ENCODE assay signal across 8 cellular contexts in the genomic region with DNA sequence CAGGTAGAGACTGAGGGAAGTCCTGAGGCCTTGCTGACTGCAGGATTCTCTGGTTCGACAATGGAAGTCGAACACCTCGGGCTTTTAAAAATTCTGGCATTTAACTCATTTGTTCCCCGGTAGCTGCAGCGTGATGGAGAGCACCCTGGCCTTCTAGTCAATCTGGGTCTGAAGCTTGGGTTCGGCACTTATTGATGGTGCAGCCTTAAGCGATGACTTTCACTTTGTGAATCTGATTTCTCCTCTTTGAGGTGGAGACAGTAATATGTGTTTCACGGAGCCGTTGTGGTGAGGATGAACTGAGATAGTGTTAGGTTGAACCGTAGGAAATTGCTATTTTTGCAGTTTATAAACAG. TPM values are rescaled to one million over a fixed set of nuclear protein-coding genes. Genes with fewer than 3 reads are reported as not detected.
DNase-seq lines count a peak whose midpoint lies in the region; ATAC-seq, FAIRE-seq and TF ChIP-seq lines count a peak whose summit lies in the region.

No MANE protein-coding gene starts in this region.

- no peaks in the 10 kb centered on the region for H3K9me3 ChIP-seq in liver (ENCODE audit: control insufficient read depth in 4 of 4, low read length in 3 of 4)
- H3K9me3 ChIP-seq in HepG2 (ENCODE audit: low read length), result no peaks in the 10 kb centered on the region
- H3K9me3 ChIP-seq in body of pancreas, result no peaks in the 10 kb centered on the region
- no peaks in the 10 kb centered on the region for H3K9me3 ChIP-seq in mesodermal cell (ENCODE audit: control insufficient read depth, low read length)
- no peaks in the 10 kb centered on the region for H3K9me3 ChIP-seq in vagina

- POLR2A ChIA-PET in HepG2 (lab: Yijun Ruan, JAX), result no interaction called here

- no peak for ATAC-seq in HepG2
- ATAC-seq in body of pancreas, result no peak

- H3K4me2 ChIP-seq in HepG2 (ENCODE audit: low read depth, low read length), result no peak overlapping the region

- H3K27me3 ChIP-seq in liver (ENCODE audit: control insufficient read depth in 4 of 4, insufficient read depth in 4 of 4, low read length in 3 of 4) (no peaks in the 10 kb centered on the region), HepG2 (ENCODE audit: control insufficient read depth in 1 of 2, insufficient read depth in 2 of 2, low read length in 2 of 2) (peaks cover 0 to 2% of the 10 kb centered on the region in 2 experiments; a peak in 2 of 5 replicates), body of pancreas (no peaks in the 10 kb centered on the region), vagina (no peaks in the 10 kb centered on the region)

- H3K36me3 ChIP-seq in liver (ENCODE audit: control insufficient read depth in 4 of 4, insufficient read depth in 3 of 4, low read depth in 1 of 4, low read length in 3 of 4) (no peaks in the 10 kb centered on the region), HepG2 (replicated peaks in 1 of 2; ENCODE audit: control insufficient read depth in 1 of 2, insufficient read depth in 2 of 2, low read length in 2 of 2) (no peaks in the 10 kb centered on the region), body of pancreas (replicated peaks in 1 of 2; ENCODE audit: insufficient read depth in 1 of 2, low read depth in 2 of 2) (no peaks in the 10 kb centered on the region), mesodermal cell (ENCODE audit: control insufficient read depth, insufficient read depth, low read length) (peaks cover 27% of the 10 kb centered on the region), vagina (peaks cover 0 to 3% of the 10 kb centered on the region in 2 donors)

- H3K9ac ChIP-seq in liver (ENCODE audit: low read depth in 1 of 2, low read length in 2 of 2), result peak overlapping the region in 1 of 2 donors; percentile 6
- H3K9ac ChIP-seq in HepG2 (ENCODE audit: insufficient read depth, low read depth, low read length), result no peak overlapping the region

- peaks cover 0 to 9% (median 3%) of the 10 kb centered on the region in 4 donors for H3K4me1 ChIP-seq in liver (ENCODE audit: control insufficient read depth in 4 of 4, insufficient read depth in 4 of 4, low read length in 3 of 4)
- H3K4me1 ChIP-seq in HepG2 (ENCODE audit: insufficient read depth, low read length), result no peaks in the 10 kb centered on the region
- H3K4me1 ChIP-seq in body of pancreas, result peaks cover 22% of the 10 kb centered on the region
- peaks cover 4% of the 10 kb centered on the region for H3K4me1 ChIP-seq in mesodermal cell (ENCODE audit: control insufficient read depth, insufficient read depth, low read length, poor library complexity, severe bottlenecking)
- H3K4me1 ChIP-seq in vagina, result peaks cover 39% of the 10 kb centered on the region

- BruUV-seq in HepG2 (replicated peaks; lab: Mats Ljungman, UMichigan), result no TSS peak

- no peak for TF ChIP-seq EP300 in HepG2 (IDR thresholded peaks at IDR 0.05; ENCODE audit: low read depth in 2 of 2, low read length in 2 of 2)
- no peak for TF ChIP-seq EP300 in HepG2 (CRISPR knock-in tag; IDR thresholded peaks at IDR 0.05; ENCODE audit: borderline replicate concordance)

- TF ChIP-seq POLR2A in HepG2 (IDR thresholded peaks at IDR 0.05; ENCODE audit: insufficient read depth in 1 of 2, low read depth in 2 of 2, low read length in 2 of 2) (no peak), body of pancreas (IDR thresholded peaks at IDR 0.05) (no peak), vagina (IDR thresholded peaks at IDR 0.05) (no peak)

- in situ Hi-C loops in HepG2 (cut with HindIII; ENCODE audit: extremely low pct_ligation_motif_present, low pct_unique_long_range_greater_than_20kb), result no loop called here

- DNase-seq in HepG2 (ENCODE audit: low spot score), result no peak
- no peak for DNase-seq in body of pancreas
- DNase-seq in vagina (ENCODE audit: extremely low spot score in 2 of 2), result no peak
- no peak for DNase-seq in NCI-H524 treated with DMSO at 0.1 percent for 48 hours (lab: John Stamatoyannopoulos, UW)
- DNase-seq in NCI-H2107 (lab: John Stamatoyannopoulos, UW), result no peak
- no peak for DNase-seq in NCI-H446 treated with DMSO at 0.1 percent for 48 hours (lab: John Stamatoyannopoulos, UW)

- TF ChIP-seq CTCF in liver (IDR thresholded peaks at IDR 0.05; ENCODE audit: low read depth, low read length, missing input control) (no peak), HepG2 (CRISPR knock-in tag; IDR thresholded peaks at IDR 0.05) (no peak), body of pancreas (IDR thresholded peaks at IDR 0.05) (no peak), vagina (IDR thresholded peaks at IDR 0.05) (peak in 1 of 3 experiments; percentile 6)

- 57% methylated on average over 10 of the region's 10 CpGs for WGBS in liver
- 68% methylated on average over 10 of the region's 10 CpGs for WGBS in HepG2 (ENCODE audit: low lambda C conversion rate)
- 34 to 38% methylated on average over 9 to 10 of the region's 10 CpGs for WGBS in body of pancreas, 2 donors
- 44 to 47% methylated on average over 6 to 7 of the region's 10 CpGs for WGBS in mesodermal cell (ENCODE audit: insufficient coverage in 2 of 2), 2 experiments

- H2AFZ ChIP-seq in HepG2 (ENCODE audit: low read length), result no peak overlapping the region

- H4K20me1 ChIP-seq in HepG2 (ENCODE audit: insufficient read depth, low read length), result no peaks in the 10 kb centered on the region

- H3K79me2 ChIP-seq in HepG2 (ENCODE audit: insufficient read depth, low read length), result no peaks in the 10 kb centered on the region

- intact Hi-C loops in HepG2 (cut with micrococcal nuclease; ENCODE audit: unreplicated experiment), result no loop called here
- intact Hi-C loops in body of pancreas (cut with DNase I), result no loop called here
- intact Hi-C loops in vagina (cut with DNase I), result loop anchor here (5.0 to 10.0 kb wide), 2 partner anchors 41 to 68 kb away; a partner anchor contains a TSS

- H3K27ac ChIP-seq in liver (ENCODE audit: low read depth in 1 of 2, low read length in 2 of 2) (peak overlapping the region in 1 of 2 donors; percentile 50), HepG2 (ENCODE audit: extremely low read length, insufficient read depth, low read length) (no peak overlapping the region), body of pancreas (peak overlapping the region in 3 of 4 donors; percentile 69 to 87 (median 76)), mesodermal cell (ENCODE audit: low read depth, low read length, severe bottlenecking) (no peak overlapping the region), vagina (peak overlapping the region; percentile 73)

- CTCF ChIA-PET in HepG2 (lab: Yijun Ruan, JAX; ENCODE audit: low intra/inter-chr PET ratio, low total read pairs), result no interaction called here

- H3K4me3 ChIP-seq in liver (ENCODE audit: low read depth in 1 of 3, low read length in 3 of 3) (peak overlapping the region; percentile 47 to 64 (median 55)), HepG2 (replicated peaks in 1 of 3; ENCODE audit: insufficient read depth in 1 of 3, low read depth in 2 of 3, low read length in 3 of 3) (no peak overlapping the region), body of pancreas (peak overlapping the region in 1 of 2 donors; percentile 15), mesodermal cell (ENCODE audit: extremely low read depth, insufficient read depth, low read length, poor library complexity, severe bottlenecking) (peak overlapping the region; percentile 85), vagina (peak overlapping the region; percentile 84 to 86)

- no peak for TF ChIP-seq RAD21 in liver (IDR thresholded peaks at IDR 0.05)
- no peak for TF ChIP-seq RAD21 in HepG2 (CRISPR knock-in tag; IDR thresholded peaks at IDR 0.05)

- FAIRE-seq in HepG2 (lab: Jason Lieb, UNC), result no peak

RNA-seq across cellular contexts. Expression of a gene that starts 0.6 kb away (rescaled TPM):
- total RNA-seq in liver (1 to 10 TPM; 4.3 to 10.0 TPM), HepG2 (2016; rRNA removed; fragmentation: Illumina TruSeq; extraction: Trizol) (0.22 TPM in 1 of 2 replicates, not detected in the other), body of pancreas (10 to 100 TPM; 48.3 to 64.9 TPM), vagina (62.6 TPM)
- polyA plus RNA-seq in liver (10 to 100 TPM in 1 of 2 donors, 1 to 10 TPM in 1; 8.7 to 15.3 TPM), HepG2 (2011; rRNA removed) (0.87 and 1.3 TPM in 2 replicates)
- not detected in 2 replicates for total RNA-seq in HepG2 (2016; cell fraction: cytosol; rRNA removed; fragmentation: Illumina TruSeq; extraction: Trizol; ENCODE audit: low read depth)
- not detected in 2 replicates for total RNA-seq in HepG2 (2016; cell fraction: insoluble cytoplasmic fraction; rRNA removed; fragmentation: Illumina TruSeq; extraction: Trizol)
- not detected in 2 replicates for total RNA-seq in HepG2 (2016; cell fraction: membrane; rRNA removed; fragmentation: Illumina TruSeq; extraction: Trizol)
- not detected in 2 replicates for total RNA-seq in HepG2 (2016; cell fraction: nucleus; rRNA removed; fragmentation: Illumina TruSeq; extraction: Trizol)
- 0.07 and 0.36 TPM in 2 replicates for polyA plus RNA-seq in HepG2 (2011; cell fraction: cytosol; rRNA removed)
- polyA plus RNA-seq in HepG2 (2011; cell fraction: nucleus; rRNA removed), result 4.2 and 4.3 TPM in 2 replicates
- 1.0 and 1.3 TPM in 2 replicates for polyA plus RNA-seq in HepG2 (2012)
- not detected in 2 replicates for polyA plus RNA-seq in HepG2 (2016; cell fraction: cytosol; fragmentation: Illumina TruSeq; extraction: Trizol; ENCODE audit: low read depth)
- not detected in 2 replicates for polyA plus RNA-seq in HepG2 (2016; cell fraction: insoluble cytoplasmic fraction; fragmentation: Illumina TruSeq; extraction: Trizol; ENCODE audit: low read depth)
- 0.77 TPM in 1 of 2 replicates, not detected in the other for polyA plus RNA-seq in HepG2 (2016; cell fraction: membrane; fragmentation: Illumina TruSeq; extraction: Trizol; ENCODE audit: low read depth)
- polyA plus RNA-seq in HepG2 (2016; cell fraction: nucleus; fragmentation: Illumina TruSeq; extraction: Trizol; ENCODE audit: insufficient read depth, low read depth), result 2.2 and 2.5 TPM in 2 replicates
- 0.78 and 129 TPM in 2 replicates for polyA minus RNA-seq in HepG2 (2011; rRNA and poly(A)+ RNA removed; ENCODE audit: low replicate concordance)
- polyA minus RNA-seq in HepG2 (2011; cell fraction: cytosol; rRNA and poly(A)+ RNA removed), result 1.7 and 1.9 TPM in 2 replicates
- polyA minus RNA-seq in HepG2 (2011; cell fraction: nucleus; rRNA and poly(A)+ RNA removed), result 1.9 and 2.3 TPM in 2 replicates
- polyA plus RNA-seq in mesodermal cell (2013, experiment 1 of 2), result 39.9 TPM
- polyA plus RNA-seq in mesodermal cell (2013, experiment 2 of 2), result 34.5 TPM

RNA-seq across cellular contexts. Expression of a gene that starts 42.0 kb away (rescaled TPM):
- total RNA-seq in liver (10 to 100 TPM; 30.5 to 61.2 TPM), HepG2 (2016; rRNA removed; fragmentation: Illumina TruSeq; extraction: Trizol) (488 and 574 TPM in 2 replicates), body of pancreas (100 to 1,000 TPM in 1 of 2 donors, 10 to 100 TPM in 1; 96.9 to 105 TPM), vagina (484 TPM)
- polyA plus RNA-seq in liver (10 to 100 TPM; 12.9 to 28.9 TPM), HepG2 (2011; rRNA removed) (766 and 780 TPM in 2 replicates)
- 56.7 and 63.3 TPM in 2 replicates for total RNA-seq in HepG2 (2016; cell fraction: cytosol; rRNA removed; fragmentation: Illumina TruSeq; extraction: Trizol; ENCODE audit: low read depth)
- total RNA-seq in HepG2 (2016; cell fraction: insoluble cytoplasmic fraction; rRNA removed; fragmentation: Illumina TruSeq; extraction: Trizol), result 500 and 538 TPM in 2 replicates
- 102 TPM in 2 replicates for total RNA-seq in HepG2 (2016; cell fraction: membrane; rRNA removed; fragmentation: Illumina TruSeq; extraction: Trizol)
- 265 and 278 TPM in 2 replicates for total RNA-seq in HepG2 (2016; cell fraction: nucleus; rRNA removed; fragmentation: Illumina TruSeq; extraction: Trizol)
- polyA plus RNA-seq in HepG2 (2011; cell fraction: cytosol; rRNA removed), result 619 and 801 TPM in 2 replicates
- polyA plus RNA-seq in HepG2 (2011; cell fraction: nucleus; rRNA removed), result 586 and 619 TPM in 2 replicates
- 811 and 958 TPM in 2 replicates for polyA plus RNA-seq in HepG2 (2012)
- 52.1 and 54.7 TPM in 2 replicates for polyA plus RNA-seq in HepG2 (2016; cell fraction: cytosol; fragmentation: Illumina TruSeq; extraction: Trizol; ENCODE audit: low read depth)
- 373 and 468 TPM in 2 replicates for polyA plus RNA-seq in HepG2 (2016; cell fraction: insoluble cytoplasmic fraction; fragmentation: Illumina TruSeq; extraction: Trizol; ENCODE audit: low read depth)
- 77.8 and 83.1 TPM in 2 replicates for polyA plus RNA-seq in HepG2 (2016; cell fraction: membrane; fragmentation: Illumina TruSeq; extraction: Trizol; ENCODE audit: low read depth)
- 330 and 335 TPM in 2 replicates for polyA plus RNA-seq in HepG2 (2016; cell fraction: nucleus; fragmentation: Illumina TruSeq; extraction: Trizol; ENCODE audit: insufficient read depth, low read depth)
- 1,889 and 3,533 TPM in 2 replicates for polyA minus RNA-seq in HepG2 (2011; rRNA and poly(A)+ RNA removed; ENCODE audit: low replicate concordance)
- polyA minus RNA-seq in HepG2 (2011; cell fraction: cytosol; rRNA and poly(A)+ RNA removed), result 776 TPM in 2 replicates
- polyA minus RNA-seq in HepG2 (2011; cell fraction: nucleus; rRNA and poly(A)+ RNA removed), result 532 and 663 TPM in 2 replicates
- 1,291 TPM for polyA plus RNA-seq in mesodermal cell (2013, experiment 1 of 2)
- 1,080 TPM for polyA plus RNA-seq in mesodermal cell (2013, experiment 2 of 2)

RNA-seq across cellular contexts. Expression of a gene that starts 47.0 kb away (rescaled TPM):
- total RNA-seq in liver (under 1 TPM; 0.14 to 0.92 TPM), HepG2 (2016; rRNA removed; fragmentation: Illumina TruSeq; extraction: Trizol) (0.10 and 0.49 TPM in 2 replicates), body of pancreas (1 to 10 TPM; 4.2 to 7.9 TPM), vagina (7.1 TPM)
- polyA plus RNA-seq in liver (under 1 TPM; 0.10 to 0.74 TPM), HepG2 (2011; rRNA removed) (0.94 and 1.3 TPM in 2 replicates)
- total RNA-seq in HepG2 (2016; cell fraction: cytosol; rRNA removed; fragmentation: Illumina TruSeq; extraction: Trizol; ENCODE audit: low read depth), result 0.09 TPM in 1 of 2 replicates, not detected in the other
- total RNA-seq in HepG2 (2016; cell fraction: insoluble cytoplasmic fraction; rRNA removed; fragmentation: Illumina TruSeq; extraction: Trizol), result 0.41 TPM in 1 of 2 replicates, not detected in the other
- 0.12 and 0.21 TPM in 2 replicates for total RNA-seq in HepG2 (2016; cell fraction: membrane; rRNA removed; fragmentation: Illumina TruSeq; extraction: Trizol)
- total RNA-seq in HepG2 (2016; cell fraction: nucleus; rRNA removed; fragmentation: Illumina TruSeq; extraction: Trizol), result 0.81 and 1.1 TPM in 2 replicates
- polyA plus RNA-seq in HepG2 (2011; cell fraction: cytosol; rRNA removed), result 0.24 and 0.26 TPM in 2 replicates
- 5.1 and 7.3 TPM in 2 replicates for polyA plus RNA-seq in HepG2 (2011; cell fraction: nucleus; rRNA removed)
- 0.51 and 0.70 TPM in 2 replicates for polyA plus RNA-seq in HepG2 (2012)
- 0.09 and 0.15 TPM in 2 replicates for polyA plus RNA-seq in HepG2 (2016; cell fraction: cytosol; fragmentation: Illumina TruSeq; extraction: Trizol; ENCODE audit: low read depth)
- 0.20 TPM in 1 of 2 replicates, not detected in the other for polyA plus RNA-seq in HepG2 (2016; cell fraction: insoluble cytoplasmic fraction; fragmentation: Illumina TruSeq; extraction: Trizol; ENCODE audit: low read depth)
- 0.15 and 0.22 TPM in 2 replicates for polyA plus RNA-seq in HepG2 (2016; cell fraction: membrane; fragmentation: Illumina TruSeq; extraction: Trizol; ENCODE audit: low read depth)
- 3.3 and 3.7 TPM in 2 replicates for polyA plus RNA-seq in HepG2 (2016; cell fraction: nucleus; fragmentation: Illumina TruSeq; extraction: Trizol; ENCODE audit: insufficient read depth, low read depth)
- polyA minus RNA-seq in HepG2 (2011; rRNA and poly(A)+ RNA removed; ENCODE audit: low replicate concordance), result 0.07 and 0.12 TPM in 2 replicates
- polyA minus RNA-seq in HepG2 (2011; cell fraction: cytosol; rRNA and poly(A)+ RNA removed), result not detected in 2 replicates
- 0.99 and 1.3 TPM in 2 replicates for polyA minus RNA-seq in HepG2 (2011; cell fraction: nucleus; rRNA and poly(A)+ RNA removed)
- 0.63 TPM for polyA plus RNA-seq in mesodermal cell (2013, experiment 1 of 2)
- 0.25 TPM for polyA plus RNA-seq in mesodermal cell (2013, experiment 2 of 2)

Comparison
In these comparisons a context has a peak if more than half of its experiments do, and no peak if none do; other contexts are left out.
1. H3K4me3 ChIP-seq: peak in liver (3 of 3), mesodermal cell (single experiment) and vagina (2 of 2); none in HepG2 (0 of 3).
2. H3K27ac ChIP-seq: peak in body of pancreas (3 of 4) and vagina (single experiment); none in HepG2 (single experiment) and mesodermal cell (single experiment).